15 cellular contexts compared by ENCODE assay signal in the genomic region with DNA sequence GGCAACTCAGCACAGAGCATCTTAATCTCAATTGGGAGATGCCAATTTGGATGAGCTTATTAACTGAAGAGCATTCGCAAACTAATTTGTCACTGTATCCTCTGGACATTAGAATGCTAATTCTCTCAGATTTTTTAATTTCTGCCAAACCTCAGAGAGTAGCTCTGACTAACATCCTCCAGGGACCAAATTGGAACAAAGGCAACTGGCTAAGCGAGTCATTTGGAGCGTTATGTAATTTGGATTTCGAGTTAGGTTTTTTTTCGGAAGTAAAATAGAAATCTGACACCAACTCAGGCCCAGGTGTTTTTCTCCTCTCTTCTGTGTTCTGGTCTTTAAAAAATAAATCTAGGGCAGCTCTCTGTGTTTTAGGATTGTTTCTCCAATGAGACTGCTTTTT.
DNase-seq lines count a peak whose midpoint lies in the region; ATAC-seq and TF ChIP-seq lines count a peak whose summit lies in the region.
"Had no signal": no experiment of that assay in that cellular context is flagged by ENCODE, and none has a peak within 500 bp of the region (broad histone marks: within the 10 kb centered on the region; RNA-seq: fewer than 3 reads in every experiment).

No MANE protein-coding gene starts in this region.

- H3K27me3 ChIP-seq in SK-N-SH (ENCODE audit: insufficient read depth) (no peaks in the 10 kb centered on the region), cardiac muscle cell (no peaks in the 10 kb centered on the region), GM23338 (ENCODE audit: insufficient read depth) (no peaks in the 10 kb centered on the region)
- H3K27me3 ChIP-seq: BLaER1 had no signal

- no peaks in the 10 kb centered on the region for H3K9me2 ChIP-seq in SK-N-SH
- H3K9me2 ChIP-seq in GM23338 (ENCODE audit: insufficient read depth): peaks cover 35% of the 10 kb centered on the region

- ATAC-seq in Right ventricle myocardium superior (ENCODE audit: poor library complexity): peak; percentile 86
- ATAC-seq in GM18498 (IDR thresholded peaks at IDR 0.05; ENCODE audit: unreplicated experiment): no peak
- ATAC-seq in GM23338: no peak

- TF ChIP-seq CTCF in SK-N-SH (IDR thresholded peaks at IDR 0.05) (no peak), cardiac muscle cell (IDR thresholded peaks at IDR 0.05; ENCODE audit: low read depth, low read length) (no peak), GM23338 (conservative IDR thresholded peaks at IDR 0.05; ENCODE audit: low read depth in 2 of 2) (no peak)

- TF ChIP-seq RAD21 in SK-N-SH (IDR thresholded peaks at IDR 0.05; ENCODE audit: low read length): no peak

- H3K4me1 ChIP-seq in SK-N-SH (ENCODE audit: control insufficient read depth in 1 of 2, insufficient read depth in 2 of 2, low read depth in 1 of 2, low read length in 1 of 2) (peaks cover 0 to 11% of the 10 kb centered on the region in 2 experiments; a peak in 1 of 4 replicates), cardiac muscle cell (ENCODE audit: low read depth) (peaks cover 42% of the 10 kb centered on the region), GM23338 (ENCODE audit: insufficient read depth) (peaks cover 12% of the 10 kb centered on the region)
- H3K4me1 ChIP-seq: BLaER1 had no signal

- no peaks in the 10 kb centered on the region; the same call in 2 of the 3 replicates for H3K9me3 Mint-ChIP-seq in GM23338

- no peaks in the 10 kb centered on the region for H3K36me3 Mint-ChIP-seq in GM23338 (ENCODE audit: low read depth)

- DNase-seq in Right ventricle myocardium superior (no peak), cardiac septum (ENCODE audit: low spot score) (no peak), SK-N-SH (no peak), cardiac muscle cell (ENCODE audit: low read depth in 1 of 2, low spot score in 1 of 2) (peak in 1 of 2 donors; percentile 86), MV-4-11 (lab: John Stamatoyannopoulos, UW) (no peak), GM23338 (ENCODE audit: low spot score) (no peak), mucosa of gallbladder (ENCODE audit: low spot score) (no peak)
- DNase-seq: activated T-cell treated with anti-CD3 and anti-CD28 coated beads, Interleukin-2, amount 50 U/mL, for 1 hour; cerebellar nuclear complex; GF-D8; NCI-H2029 treated with DMSO at 0.1 percent for 48 hours; substantia nigra had no signal

- no peak overlapping the region for H3K9ac ChIP-seq in SK-N-SH
- H3K9ac ChIP-seq: BLaER1 had no signal

- H3K27ac ChIP-seq in SK-N-SH (ENCODE audit: low read depth in 2 of 2, low read length in 1 of 2) (no peak overlapping the region), cardiac muscle cell (peak overlapping the region; percentile 61), GM23338 (ENCODE audit: low read depth) (no peak overlapping the region)
- H3K27ac ChIP-seq: BLaER1, VCaP had no signal

- intact Hi-C loops in Right ventricle myocardium superior (cut with DNase I): no loop called here
- intact Hi-C loops in cardiac septum (cut with DNase I): no loop called here

- POLR2A ChIA-PET in SK-N-SH (lab: Yijun Ruan, JAX): no interaction called here

- H3K9me3 ChIP-seq in SK-N-SH: no peaks in the 10 kb centered on the region
- no peaks in the 10 kb centered on the region for H3K9me3 ChIP-seq in cardiac muscle cell (ENCODE audit: low read depth)
- H3K9me3 ChIP-seq: BLaER1 had no signal

- H3F3A ChIP-seq in SK-N-SH (replicated peaks; ENCODE audit: insufficient read depth) (no peaks in the 10 kb centered on the region), GM23338 (replicated peaks; ENCODE audit: low read depth) (no peaks in the 10 kb centered on the region)

- H3K4me3 ChIP-seq in SK-N-SH (ENCODE audit: low read depth in 2 of 2, low read length in 1 of 2): no peak overlapping the region
- H3K4me3 ChIP-seq in cardiac muscle cell: no peak overlapping the region
- H3K4me3 ChIP-seq in GM23338: no peak overlapping the region
- H3K4me3 ChIP-seq: BLaER1 had no signal

- no peak overlapping the region for H3K4me3 Mint-ChIP-seq in GM23338

- H2AFZ ChIP-seq in SK-N-SH (ENCODE audit: low read depth) (peak overlapping the region; percentile 19; the same call in 1 of the 2 replicates), GM23338 (no peak overlapping the region)

- peaks cover 17% of the 10 kb centered on the region for H3K4me1 Mint-ChIP-seq in GM23338

- no peaks in the 10 kb centered on the region for H3K36me3 ChIP-seq in SK-N-SH (replicated peaks in 1 of 2; ENCODE audit: control insufficient read depth in 1 of 2, insufficient read depth in 2 of 2, low read length in 1 of 2)
- no peaks in the 10 kb centered on the region for H3K36me3 ChIP-seq in cardiac muscle cell
- H3K36me3 ChIP-seq in GM23338 (ENCODE audit: insufficient read depth): no peaks in the 10 kb centered on the region
- H3K36me3 ChIP-seq: BLaER1 had no signal

- H3K27ac Mint-ChIP-seq in GM23338: no peak overlapping the region

- H3K79me2 ChIP-seq in SK-N-SH (ENCODE audit: insufficient read depth): no peaks in the 10 kb centered on the region
- H3K79me2 ChIP-seq in GM23338 (replicated peaks; ENCODE audit: insufficient read depth): no peaks in the 10 kb centered on the region

- no peaks in the 10 kb centered on the region for H4K20me1 ChIP-seq in SK-N-SH (ENCODE audit: insufficient read depth)
- H4K20me1 ChIP-seq in GM23338 (replicated peaks; ENCODE audit: insufficient read depth): no peaks in the 10 kb centered on the region
- H4K20me1 ChIP-seq: BLaER1 had no signal

- peak in 1 of 2 experiments; percentile 38; a peak in 1 of 4 replicates for TF ChIP-seq EP300 in SK-N-SH (IDR thresholded peaks at IDR 0.05; ENCODE audit: borderline replicate concordance in 1 of 2, low read depth in 1 of 2, low read length in 1 of 2)

- CTCF ChIA-PET in SK-N-SH (lab: Yijun Ruan, JAX): interaction anchor here (1.5 to 1.8 kb wide), 2 partner anchors 14 to 27 kb away, joined by 4 to 5 read pairs; no protein-coding TSS in a partner anchor

- H3K27me3 Mint-ChIP-seq in GM23338 (ENCODE audit: insufficient read depth, low read depth, poor library complexity): peaks cover 3% of the 10 kb centered on the region

- WGBS in SK-N-SH (ENCODE audit: low lambda C conversion rate): 44% methylated on average over 5 of the region's 5 CpGs

- no peak overlapping the region; the same call in 1 of the 2 replicates for H3K4me2 ChIP-seq in SK-N-SH
- no peak overlapping the region for H3K4me2 ChIP-seq in GM23338
- H3K4me2 ChIP-seq: BLaER1 had no signal

TF ChIP-seq in SK-N-SH, 30 proteins besides CTCF, POLR2A, EP300 and RAD21 (continues in another document):
- TF ChIP-seq TCF12 (IDR thresholded peaks at IDR 0.05) (peak; percentile 65), MXI1 (IDR thresholded peaks at IDR 0.05; ENCODE audit: low read depth, low read length) (no peak), SMC3 (IDR thresholded peaks at IDR 0.05; ENCODE audit: low read depth, low read length) (no peak), SIN3A (IDR thresholded peaks at IDR 0.05; ENCODE audit: borderline replicate concordance, low read depth, low read length) (no peak), NFIC (IDR thresholded peaks at IDR 0.05; ENCODE audit: borderline replicate concordance) (no peak), NRF1 (IDR thresholded peaks at IDR 0.05; ENCODE audit: low read depth, low read length) (no peak), CHD2 (IDR thresholded peaks at IDR 0.05; ENCODE audit: low read length, partially characterized antibody) (no peak), TEAD4 (IDR thresholded peaks at IDR 0.05; ENCODE audit: borderline replicate concordance, insufficient read depth) (no peak), POLR2AphosphoS5 (IDR thresholded peaks at IDR 0.05; ENCODE audit: low read depth, low read length) (no peak), JUND (IDR thresholded peaks at IDR 0.05) (peak; percentile 42; the same call in 1 of the 2 replicates), FOXJ3 (CRISPR knock-in tag; IDR thresholded peaks at IDR 0.05) (no peak), RXRA (IDR thresholded peaks at IDR 0.05; ENCODE audit: borderline replicate concordance, low read depth) (no peak)
- TF ChIP-seq, protein P1, sequence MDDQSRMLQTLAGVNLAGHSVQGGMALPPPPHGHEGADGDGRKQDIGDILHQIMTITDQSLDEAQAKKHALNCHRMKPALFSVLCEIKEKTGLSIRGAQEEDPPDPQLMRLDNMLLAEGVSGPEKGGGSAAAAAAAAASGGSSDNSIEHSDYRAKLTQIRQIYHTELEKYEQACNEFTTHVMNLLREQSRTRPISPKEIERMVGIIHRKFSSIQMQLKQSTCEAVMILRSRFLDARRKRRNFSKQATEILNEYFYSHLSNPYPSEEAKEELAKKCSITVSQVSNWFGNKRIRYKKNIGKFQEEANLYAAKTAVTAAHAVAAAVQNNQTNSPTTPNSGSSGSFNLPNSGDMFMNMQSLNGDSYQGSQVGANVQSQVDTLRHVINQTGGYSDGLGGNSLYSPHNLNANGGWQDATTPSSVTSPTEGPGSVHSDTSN (IDR thresholded peaks at IDR 0.05): peak; percentile 46

TF ChIP-seq in GM23338, 12 proteins besides CTCF, POLR2A, EP300 and RAD21 (continues in another document):
- TF ChIP-seq CREB1 (CRISPR knock-in tag; IDR thresholded peaks at IDR 0.05; ENCODE audit: low read depth) (no peak), EZH2 (IDR thresholded peaks at IDR 0.05; ENCODE audit: low read depth, unreplicated experiment) (no peak), STAT1 (IDR thresholded peaks at IDR 0.05; ENCODE audit: unreplicated experiment) (no peak), POLR2AphosphoS5 (IDR thresholded peaks at IDR 0.05; ENCODE audit: low read depth) (no peak), ZNF114 (CRISPR knock-in tag; IDR thresholded peaks at IDR 0.05) (no peak), EZH2phosphoT487 (IDR thresholded peaks at IDR 0.05; ENCODE audit: unreplicated experiment) (no peak), NANOG (IDR thresholded peaks at IDR 0.05; ENCODE audit: borderline replicate concordance) (no peak)
- TF ChIP-seq, protein P2, sequence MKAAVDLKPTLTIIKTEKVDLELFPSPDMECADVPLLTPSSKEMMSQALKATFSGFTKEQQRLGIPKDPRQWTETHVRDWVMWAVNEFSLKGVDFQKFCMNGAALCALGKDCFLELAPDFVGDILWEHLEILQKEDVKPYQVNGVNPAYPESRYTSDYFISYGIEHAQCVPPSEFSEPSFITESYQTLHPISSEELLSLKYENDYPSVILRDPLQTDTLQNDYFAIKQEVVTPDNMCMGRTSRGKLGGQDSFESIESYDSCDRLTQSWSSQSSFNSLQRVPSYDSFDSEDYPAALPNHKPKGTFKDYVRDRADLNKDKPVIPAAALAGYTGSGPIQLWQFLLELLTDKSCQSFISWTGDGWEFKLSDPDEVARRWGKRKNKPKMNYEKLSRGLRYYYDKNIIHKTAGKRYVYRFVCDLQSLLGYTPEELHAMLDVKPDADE (IDR thresholded peaks at IDR 0.05): no peak
